ENCODE assay signal across 9 cellular contexts in genomic region chr1:150576367-150576711, GRCh38. TPM values are rescaled to one million over a fixed set of nuclear protein-coding genes. Genes with fewer than 3 reads are reported as not detected.
A peak's percentile ranks its signal among the peaks of the same experiment; 100 is the strongest.
DNase-seq lines count a peak whose midpoint lies in the region; ATAC-seq, FAIRE-seq and TF ChIP-seq lines count a peak whose summit lies in the region.
"Had no signal": no experiment of that assay in that cellular context is flagged by ENCODE, and none has a peak within 500 bp of the region (broad histone marks: within the 10 kb centered on the region; RNA-seq: fewer than 3 reads in every experiment).

No MANE protein-coding gene starts in this region.

- H3K4me1 ChIP-seq in GM12878 (ENCODE audit: control insufficient read depth, insufficient read depth, low read length) = peaks cover 17% of the 10 kb centered on the region

- CTCF ChIA-PET in GM12878 (lab: Yijun Ruan, JAX) = interaction anchor here (0.7 to 16.3 kb wide), 3 partner anchors 12 to 44 kb away, joined by 3 to 289 read pairs (median 28); no protein-coding TSS in a partner anchor

- 0% methylated on average over 4 of the region's 4 CpGs for WGBS in GM12878 (ENCODE audit: insufficient coverage, insufficient replicate concordance, low lambda C conversion rate, missing lambda C conversion rate)

- H3K79me2 ChIP-seq in GM12878 (ENCODE audit: control insufficient read depth, insufficient read depth, low read length) = peaks cover 88% of the 10 kb centered on the region

- intact Hi-C loops in GM12878 (cut with micrococcal nuclease; ENCODE audit: unreplicated experiment) = no loop called here

- TF ChIP-seq CTCF in GM12878 (IDR thresholded peaks at IDR 0.05 in 2 of 3, conservative IDR thresholded peaks at IDR 0.05 in 1 of 3; ENCODE audit: control insufficient read depth in 2 of 3, extremely low read depth in 1 of 3, insufficient read depth in 1 of 3, low read depth in 3 of 3, low read length in 3 of 3) (no peak), type B pancreatic cell (conservative IDR thresholded peaks at IDR 0.05) (no peak)

- H4K20me1 ChIP-seq in GM12878 (ENCODE audit: control insufficient read depth, insufficient read depth) = peaks cover 12% of the 10 kb centered on the region

- peaks cover 9 to 12% of the 10 kb centered on the region in 2 experiments for H3K36me3 ChIP-seq in GM12878 (ENCODE audit: control insufficient read depth in 2 of 2, insufficient read depth in 2 of 2, low read length in 1 of 2)

- SMC1A ChIA-PET in GM12878 (lab: Charles Lee; ENCODE audit: uncharacterized antibody, unreplicated experiment) = interaction anchor here (0.8 to 13.6 kb wide), 8 partner anchors 13 to 53 kb away, joined by 3 to 388 read pairs (median 6); partner anchors contain the start of gene ENSA

- TF ChIP-seq EP300 in GM12878 (IDR thresholded peaks at IDR 0.05; ENCODE audit: borderline replicate concordance in 1 of 2, control insufficient read depth in 1 of 2, low read depth in 2 of 2, low read length in 2 of 2) = no peak

- H3K27me3 ChIP-seq in GM12878 (replicated peaks in 1 of 2; ENCODE audit: control insufficient read depth in 2 of 2, insufficient read depth in 2 of 2, low read length in 1 of 2) = no peaks in the 10 kb centered on the region

- H3K9me3 Mint-ChIP-seq in activated naive CD4-positive, alpha-beta T cell treated with anti-CD3 and anti-CD28 coated beads, Interleukin-2, amount 50 U/mL, for 24 hours = no peaks in the 10 kb centered on the region
- H3K9me3 Mint-ChIP-seq in memory B cell = no peaks in the 10 kb centered on the region
- H3K9me3 Mint-ChIP-seq in type B pancreatic cell = no peaks in the 10 kb centered on the region

- H3K9ac ChIP-seq in GM12878 (ENCODE audit: control insufficient read depth, insufficient read depth, low read length) = peak overlapping the region; percentile 93

- no peaks in the 10 kb centered on the region for H3K9me3 ChIP-seq in GM12878 (replicated peaks; ENCODE audit: control insufficient read depth, insufficient read depth, low read length)

- peak overlapping the region; percentile 96 for H3K27ac ChIP-seq in GM12878 (ENCODE audit: control insufficient read depth, insufficient read depth)

- H2AFZ ChIP-seq in GM12878 (ENCODE audit: control insufficient read depth, low read depth, low read length) = no peak overlapping the region

- TF ChIP-seq RAD21 in GM12878 (IDR thresholded peaks at IDR 0.05; ENCODE audit: insufficient read depth, low read depth, low read length) = no peak

- TF ChIP-seq POLR2A in GM12878 (IDR thresholded peaks at IDR 0.05; ENCODE audit: low read depth, low read length) = no peak

- no TSS peak for BruUV-seq in GM12878 (replicated peaks; lab: Mats Ljungman, UMichigan)

- H3K4me1 Mint-ChIP-seq in activated naive CD4-positive, alpha-beta T cell treated with anti-CD3 and anti-CD28 coated beads, Interleukin-2, amount 50 U/mL, for 24 hours = peaks cover 42% of the 10 kb centered on the region
- H3K4me1 Mint-ChIP-seq in memory B cell (peaks cover 26% of the 10 kb centered on the region), type B pancreatic cell (ENCODE audit: unreplicated experiment) (peaks cover 36% of the 10 kb centered on the region)

- ATAC-seq in GM12878 = no peak
- no peak for ATAC-seq in memory B cell (ENCODE audit: low read depth)

- no peak for DNase-seq in activated naive CD4-positive, alpha-beta T cell treated with anti-CD3 and anti-CD28 coated beads, Interleukin-2, amount 50 U/mL, for 16 hours
- DNase-seq in GM12878 (ENCODE audit: low read depth, low spot score) (no peak), memory B cell (ENCODE audit: low spot score in 2 of 2) (no peak), type B pancreatic cell (ENCODE audit: extremely low spot score, unreplicated experiment) (no peak), DMS 273 (lab: John Stamatoyannopoulos, UW; ENCODE audit: unreplicated experiment) (no peak), hepatic stellate cell (ENCODE audit: low spot score) (no peak)
- no peak for DNase-seq in stimulated activated CD8-positive, alpha-beta memory T cell treated with anti-CD3 and anti-CD28 coated beads, Interleukin-4, amount 100 ng/mL, for 48 hours
- DNase-seq: DMS79 treated with DMSO at 0.1 percent for 48 hours had no signal

- RAD21 ChIA-PET in GM12878 (lab: Charles Lee; ENCODE audit: unreplicated experiment) = interaction anchor here (0.6 to 14.4 kb wide), 7 partner anchors 11 to 325 kb away, joined by 3 to 387 read pairs (median 3); partner anchors contain the start of genes ENSA and GOLPH3L

- H3K27ac Mint-ChIP-seq in activated naive CD4-positive, alpha-beta T cell treated with anti-CD3 and anti-CD28 coated beads, Interleukin-2, amount 50 U/mL, for 24 hours = peak overlapping the region; percentile 93
- H3K27ac Mint-ChIP-seq in memory B cell = peak overlapping the region; percentile 91
- H3K27ac Mint-ChIP-seq in type B pancreatic cell = peak overlapping the region; percentile 93

- H3K4me3 Mint-ChIP-seq in activated naive CD4-positive, alpha-beta T cell treated with anti-CD3 and anti-CD28 coated beads, Interleukin-2, amount 50 U/mL, for 24 hours = peak overlapping the region; percentile 98
- H3K4me3 Mint-ChIP-seq in memory B cell (peak overlapping the region; percentile 94), type B pancreatic cell (peak overlapping the region; percentile 94)

- H3K4me3 ChIP-seq in GM12878 = peak overlapping the region; percentile 85

- POLR2A ChIA-PET in GM12878 (lab: Charles Lee) = interaction anchor here (0.9 to 10.5 kb wide), 4 partner anchors 10 to 52 kb away, joined by 4 to 324 read pairs (median 14); no protein-coding TSS in a partner anchor

- in situ Hi-C loops in GM12878 (cut with MboI) = no loop called here

- peaks cover 57% of the 10 kb centered on the region for H3K36me3 Mint-ChIP-seq in activated naive CD4-positive, alpha-beta T cell treated with anti-CD3 and anti-CD28 coated beads, Interleukin-2, amount 50 U/mL, for 24 hours
- H3K36me3 Mint-ChIP-seq in memory B cell (peaks cover 42% of the 10 kb centered on the region), type B pancreatic cell (peaks cover 53% of the 10 kb centered on the region)

- FAIRE-seq in GM12878 (lab: Jason Lieb, UNC) = no peak

- no peaks in the 10 kb centered on the region for H3K27me3 Mint-ChIP-seq in activated naive CD4-positive, alpha-beta T cell treated with anti-CD3 and anti-CD28 coated beads, Interleukin-2, amount 50 U/mL, for 24 hours
- H3K27me3 Mint-ChIP-seq in memory B cell = no peaks in the 10 kb centered on the region
- H3K27me3 Mint-ChIP-seq in type B pancreatic cell = no peaks in the 10 kb centered on the region

- H3K4me2 ChIP-seq in GM12878 (ENCODE audit: control insufficient read depth, insufficient read depth) = peak overlapping the region; percentile 48

RNA-seq across cellular contexts. Expression of gene MCL1, which starts 3.1 kb away (rescaled TPM):
- 113 and 120 TPM in 2 replicates for total RNA-seq in GM12878 (2013; cell fraction: nucleolus; rRNA removed)
- 92.5 and 101 TPM in 2 replicates for total RNA-seq in GM12878 (2014; rRNA removed)
- 99.4 and 99.6 TPM in 2 replicates for total RNA-seq in GM12878 (2014; rRNA removed; fragmentation: Illumina TruSeq; extraction: Trizol)
- total RNA-seq in GM12878 (2021) = 142 and 148 TPM in 2 replicates
- 89.1 TPM for polyA plus RNA-seq in GM12878 (2011; ENCODE audit: low read depth)
- polyA plus RNA-seq in GM12878 (2011; rRNA removed) = 102 and 141 TPM in 2 replicates
- 47.3 and 50.1 TPM in 2 replicates for polyA plus RNA-seq in GM12878 (2011; cell fraction: cytosol; rRNA removed)
- 96.0 and 105 TPM in 2 replicates for polyA plus RNA-seq in GM12878 (2011; cell fraction: nucleus; rRNA removed)
- 124 and 128 TPM in 2 replicates for polyA plus RNA-seq in GM12878 (2012)
- 109 and 133 TPM in 2 replicates for polyA plus RNA-seq in GM12878 (2014; fragmentation: Illumina TruSeq; extraction: Trizol)
- polyA plus RNA-seq in GM12878 (2014; fragmentation: Nextera tagmentation; extraction: Ambion mirVana) = 10 to 100 TPM; 18.1 to 25.5 TPM
- polyA plus RNA-seq in GM12878 (2014; rRNA removed) = 74.7 and 80.2 TPM in 2 replicates
- 10 to 100 TPM; 52.6 to 60.3 TPM for polyA plus RNA-seq in GM12878 (2016; fragmentation: Nextera tagmentation; extraction: Ambion mirVana)
- polyA minus RNA-seq in GM12878 (2011; rRNA and poly(A)+ RNA removed) = 86.6 and 103 TPM in 2 replicates
- polyA minus RNA-seq in GM12878 (2011; cell fraction: cytosol; rRNA and poly(A)+ RNA removed) = 37.0 and 38.8 TPM in 2 replicates
- 89.3 and 122 TPM in 2 replicates for polyA minus RNA-seq in GM12878 (2011; cell fraction: nucleus; rRNA and poly(A)+ RNA removed)
- 187 and 280 TPM in 2 replicates for total RNA-seq in type B pancreatic cell (ENCODE audit: low replicate concordance)

RNA-seq across cellular contexts. Expression of gene ADAMTSL4, which starts 27.1 kb away (rescaled TPM):
- total RNA-seq in GM12878 (2013; cell fraction: nucleolus; rRNA removed) = not detected in 2 replicates
- total RNA-seq in GM12878 (2014; rRNA removed) (not detected in 2 replicates), GM12878 (2014; rRNA removed; fragmentation: Illumina TruSeq; extraction: Trizol) (not detected in 2 replicates), GM12878 (2021) (0.15 and 0.21 TPM in 2 replicates), type B pancreatic cell (ENCODE audit: low replicate concordance) (12.5 and 24.6 TPM in 2 replicates)
- 0.35 TPM for polyA plus RNA-seq in GM12878 (2011; ENCODE audit: low read depth)
- polyA plus RNA-seq in GM12878 (2011; rRNA removed) (not detected in 2 replicates), GM12878 (2014; fragmentation: Illumina TruSeq; extraction: Trizol) (not detected in 2 replicates), GM12878 (2014; fragmentation: Nextera tagmentation; extraction: Ambion mirVana) (under 1 TPM; 0.04 to 0.05 TPM), GM12878 (2014; rRNA removed) (not detected in 2 replicates), GM12878 (2016; fragmentation: Nextera tagmentation; extraction: Ambion mirVana) (under 1 TPM; 0.04 to 0.09 TPM)
- not detected in 2 replicates for polyA plus RNA-seq in GM12878 (2011; cell fraction: cytosol; rRNA removed)
- 0.06 and 0.15 TPM in 2 replicates for polyA plus RNA-seq in GM12878 (2011; cell fraction: nucleus; rRNA removed)
- 0.13 and 0.49 TPM in 2 replicates for polyA plus RNA-seq in GM12878 (2012)
- 0.07 TPM in 1 of 2 replicates, not detected in the other for polyA minus RNA-seq in GM12878 (2011; rRNA and poly(A)+ RNA removed)
- polyA minus RNA-seq in GM12878 (2011; cell fraction: cytosol; rRNA and poly(A)+ RNA removed) = not detected in 2 replicates
- polyA minus RNA-seq in GM12878 (2011; cell fraction: nucleus; rRNA and poly(A)+ RNA removed) = not detected in 2 replicates

RNA-seq across cellular contexts. Expression of gene ENSA, which starts 53.1 kb away (rescaled TPM):
- total RNA-seq in GM12878 (2013; cell fraction: nucleolus; rRNA removed) = 215 and 216 TPM in 2 replicates
- total RNA-seq in GM12878 (2014; rRNA removed) (155 and 157 TPM in 2 replicates), GM12878 (2014; rRNA removed; fragmentation: Illumina TruSeq; extraction: Trizol) (201 and 203 TPM in 2 replicates), GM12878 (2021) (235 and 244 TPM in 2 replicates), type B pancreatic cell (ENCODE audit: low replicate concordance) (153 and 185 TPM in 2 replicates)
- polyA plus RNA-seq in GM12878 (2011; ENCODE audit: low read depth) = 63.5 TPM
- polyA plus RNA-seq in GM12878 (2011; rRNA removed) (112 and 146 TPM in 2 replicates), GM12878 (2014; fragmentation: Illumina TruSeq; extraction: Trizol) (605 and 677 TPM in 2 replicates), GM12878 (2014; fragmentation: Nextera tagmentation; extraction: Ambion mirVana) (10 to 100 TPM; 56.1 to 86.8 TPM), GM12878 (2014; rRNA removed) (205 and 208 TPM in 2 replicates), GM12878 (2016; fragmentation: Nextera tagmentation; extraction: Ambion mirVana) (100 to 1,000 TPM; 124 to 131 TPM)
- polyA plus RNA-seq in GM12878 (2011; cell fraction: cytosol; rRNA removed) = 121 and 143 TPM in 2 replicates
- 36.4 and 43.6 TPM in 2 replicates for polyA plus RNA-seq in GM12878 (2011; cell fraction: nucleus; rRNA removed)
- polyA plus RNA-seq in GM12878 (2012) = 128 and 174 TPM in 2 replicates
- 30.2 and 34.0 TPM in 2 replicates for polyA minus RNA-seq in GM12878 (2011; rRNA and poly(A)+ RNA removed)
- 12.8 and 20.2 TPM in 2 replicates for polyA minus RNA-seq in GM12878 (2011; cell fraction: cytosol; rRNA and poly(A)+ RNA removed)
- 15.4 and 23.1 TPM in 2 replicates for polyA minus RNA-seq in GM12878 (2011; cell fraction: nucleus; rRNA and poly(A)+ RNA removed)

Comparison
In these comparisons a context has a peak if more than half of its experiments do, and no peak if none do; other contexts are left out.
1. RNA of gene ADAMTSL4, which starts 27.1 kb away (total RNA-seq): 12.5 to 24.6 TPM in type B pancreatic cell; 0.15 to 0.21 TPM in GM12878; every median in the first group is over 10 times any median in the second.
2. Peak in every context shown above with its lines, with median percentiles within 50 percentile points of each other: H3K27ac Mint-ChIP-seq and H3K4me3 Mint-ChIP-seq.